In the genomic region with DNA sequence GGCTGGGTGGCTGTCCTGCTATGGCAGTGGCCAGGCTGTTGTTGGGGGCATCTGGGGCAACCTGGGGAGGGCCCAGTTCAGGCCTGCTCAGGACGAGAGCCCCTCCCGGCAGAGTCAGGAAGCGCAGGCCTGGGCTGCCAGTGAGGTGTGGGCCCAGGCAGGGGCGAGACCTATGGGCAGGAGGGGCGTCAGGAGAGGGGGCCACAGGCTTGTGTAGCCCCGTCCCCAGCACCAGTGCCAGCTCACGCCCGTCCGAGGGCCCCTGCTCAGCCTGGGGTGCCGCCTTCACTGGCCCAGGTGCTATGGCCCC, we compare ENCODE assay signal across 16 cellular contexts. TPM values are rescaled to one million over a fixed set of nuclear protein-coding genes. Genes with fewer than 3 reads are reported as not detected.
DNase-seq lines count a peak whose midpoint lies in the region; ATAC-seq, FAIRE-seq and TF ChIP-seq lines count a peak whose summit lies in the region.
"Had no signal": no experiment of that assay in that cellular context is flagged by ENCODE, and none has a peak within 500 bp of the region (broad histone marks: within the 10 kb centered on the region; RNA-seq: fewer than 3 reads in every experiment).

No MANE protein-coding gene starts in this region.

- no peak overlapping the region for H2AFZ ChIP-seq in keratinocyte (ENCODE audit: control insufficient read depth, low read length)

- H3K4me3 ChIP-seq in AG10803 (ENCODE audit: low read length) (no peak overlapping the region), keratinocyte (ENCODE audit: control insufficient read depth in 2 of 3, extremely low read depth in 1 of 3, insufficient read depth in 2 of 3, low read depth in 1 of 3, low read length in 3 of 3) (no peak overlapping the region)
- H3K4me3 ChIP-seq: gastrocnemius medialis had no signal

- H3K79me2 ChIP-seq in keratinocyte (ENCODE audit: control insufficient read depth, insufficient read depth, low read length), result no peaks in the 10 kb centered on the region

- POLR2A ChIA-PET in activated B cell treated with CpG ODN at 0.5 μM for 24 hours (lab: Charles Lee), result no interaction called here

- H3K27me3 ChIP-seq in keratinocyte (ENCODE audit: control insufficient read depth, extremely low read depth, insufficient read depth, low read length), result no peaks in the 10 kb centered on the region

- H3K27ac ChIP-seq in keratinocyte (ENCODE audit: control insufficient read depth, insufficient read depth, low read length), result peak overlapping the region; percentile 14
- H3K27ac ChIP-seq: gastrocnemius medialis had no signal

- CTCF ChIA-PET in activated B cell treated with CpG ODN at 0.5 μM for 24 hours (lab: Charles Lee), result interaction anchor here (2.1 kb wide), 1 partner anchor 30 kb away, joined by 7 read pairs; no protein-coding TSS in a partner anchor

- H3K9me1 ChIP-seq in keratinocyte (ENCODE audit: control insufficient read depth, extremely low read depth, insufficient read depth, low read length), result no peaks in the 10 kb centered on the region

- no peaks in the 10 kb centered on the region for H3K9me3 Mint-ChIP-seq in activated B cell treated with CpG ODN at 0.5 μM for 24 hours

- H3K9ac ChIP-seq in keratinocyte (ENCODE audit: control insufficient read depth, extremely low read depth, insufficient read depth, low read length), result peak overlapping the region; percentile 22

- FAIRE-seq in GM19239 (lab: Jason Lieb, UNC), result no peak
- FAIRE-seq in keratinocyte (lab: Jason Lieb, UNC), result no peak
- FAIRE-seq in frontal cortex (lab: Jason Lieb, UNC), result no peak
- FAIRE-seq: GM18507, TTC549 had no signal

- no peaks in the 10 kb centered on the region for H3K36me3 Mint-ChIP-seq in activated B cell treated with CpG ODN at 0.5 μM for 24 hours (ENCODE audit: low read depth)

- H3K4me3 Mint-ChIP-seq in activated B cell treated with CpG ODN at 0.5 μM for 24 hours, result no peak overlapping the region

- DNase-seq in AG10803 (ENCODE audit: low read depth), result no peak
- peak; percentile 53 for DNase-seq in GM19239 (ENCODE audit: insufficient read length, low spot score)
- no peak for DNase-seq in activated B cell treated with CpG ODN at 0.5 μM for 24 hours
- DNase-seq in keratinocyte (ENCODE audit: low read depth, low spot score), result no peak
- no peak for DNase-seq in frontal cortex (ENCODE audit: low spot score in 2 of 2)
- no peak for DNase-seq in hepatic stellate cell (ENCODE audit: low spot score)
- no peak for DNase-seq in HuH-7.5 (ENCODE audit: low spot score)
- DNase-seq: central memory CD4-positive, alpha-beta T cell; gastrocnemius medialis; left ventricle myocardium superior; NCI-H1930; stimulated activated CD4-positive, alpha-beta T cell treated with anti-CD3 and anti-CD28 coated beads, Interleukin-1b, Interleukin-23, amount 100 ng/mL, for 48 hours had no signal

- peaks cover 4% of the 10 kb centered on the region for H3K27me3 Mint-ChIP-seq in activated B cell treated with CpG ODN at 0.5 μM for 24 hours

- H4K20me1 ChIP-seq in keratinocyte (ENCODE audit: control insufficient read depth, extremely low read depth, insufficient read depth, low read length), result no peaks in the 10 kb centered on the region

- H3K4me2 ChIP-seq in keratinocyte (ENCODE audit: control insufficient read depth, extremely low read depth, insufficient read depth, low read depth, low read length), result peak overlapping the region; percentile 22

- peak; percentile 37 for ATAC-seq in activated B cell treated with CpG ODN at 0.5 μM for 24 hours (ENCODE audit: low read depth)
- ATAC-seq in HG02642 (IDR thresholded peaks at IDR 0.05; ENCODE audit: poor library complexity, unreplicated experiment), result no peak
- ATAC-seq: gastrocnemius medialis had no signal

- H3K9me3 ChIP-seq in keratinocyte (ENCODE audit: control insufficient read depth, low read depth, low read length), result no peaks in the 10 kb centered on the region
- H3K9me3 ChIP-seq: gastrocnemius medialis had no signal

- peaks cover 0 to 3% of the 10 kb centered on the region in 2 experiments for H3K36me3 ChIP-seq in keratinocyte (ENCODE audit: control insufficient read depth in 2 of 2, extremely low read depth in 1 of 2, insufficient read depth in 2 of 2, low read length in 2 of 2)
- H3K36me3 ChIP-seq: gastrocnemius medialis had no signal

- H3K4me1 Mint-ChIP-seq in activated B cell treated with CpG ODN at 0.5 μM for 24 hours, result no peaks in the 10 kb centered on the region

- no peak overlapping the region for H3K27ac Mint-ChIP-seq in activated B cell treated with CpG ODN at 0.5 μM for 24 hours

- dilution Hi-C loops in keratinocyte (cut with MboI; ENCODE audit: extremely low pct_ligation_motif_present, low sequenced_read_pairs), result no loop called here

- H3K4me1 ChIP-seq in keratinocyte (ENCODE audit: control insufficient read depth, extremely low read depth, insufficient read depth, low read length), result peaks cover 16% of the 10 kb centered on the region
- H3K4me1 ChIP-seq: gastrocnemius medialis had no signal

- intact Hi-C loops in activated B cell treated with CpG ODN at 0.5 μM for 24 hours (cut with micrococcal nuclease), result no loop called here

- peak; percentile 28; the same call in 1 of the 2 replicates for TF ChIP-seq CTCF in AG10803 (conservative IDR thresholded peaks at IDR 0.05; ENCODE audit: low read length)
- TF ChIP-seq CTCF in activated B cell treated with CpG ODN at 0.5 μM for 24 hours (IDR thresholded peaks at IDR 0.05), result no peak
- peak in 2 of 3 experiments; percentile 28 to 69 for TF ChIP-seq CTCF in keratinocyte (optimal IDR thresholded peaks at IDR 0.05 in 1 of 3, IDR thresholded peaks at IDR 0.05 in 1 of 3, conservative IDR thresholded peaks at IDR 0.05 in 1 of 3; ENCODE audit: extremely low read depth in 1 of 3, insufficient read depth in 2 of 3, low read length in 3 of 3)

RNA-seq across cellular contexts. Expression of gene ARHGEF16, which starts 28.1 kb away (rescaled TPM):
- total RNA-seq in activated B cell treated with CpG ODN at 0.5 μM for 24 hours, result not detected in 2 replicates
- polyA plus RNA-seq in keratinocyte, result 5.0 to 9.6 TPM (median 6.2 TPM) in 3 replicates
- 4.1 TPM for polyA plus RNA-seq in keratinocyte (2011; ENCODE audit: low read depth)
- 4.6 and 6.9 TPM in 2 replicates for polyA plus RNA-seq in keratinocyte (2011; cell fraction: cytosol; rRNA removed)
- 17.5 and 18.1 TPM in 2 replicates for polyA plus RNA-seq in keratinocyte (2011; cell fraction: nucleus; rRNA removed)
- polyA plus RNA-seq in keratinocyte (2012; ENCODE audit: low replicate concordance), result 5.6 and 6.0 TPM in 2 replicates
- polyA minus RNA-seq in keratinocyte, result 11.0 to 12.7 TPM (median 11.2 TPM) in 3 replicates
- polyA minus RNA-seq in keratinocyte (2011; cell fraction: cytosol; rRNA and poly(A)+ RNA removed), result 10.7 TPM
- 7.8 and 9.0 TPM in 2 replicates for polyA minus RNA-seq in keratinocyte (2011; cell fraction: nucleus; rRNA and poly(A)+ RNA removed)
- total RNA-seq in frontal cortex, result not detected
- total RNA-seq: osteoblast had no signal
